In the genomic region with DNA sequence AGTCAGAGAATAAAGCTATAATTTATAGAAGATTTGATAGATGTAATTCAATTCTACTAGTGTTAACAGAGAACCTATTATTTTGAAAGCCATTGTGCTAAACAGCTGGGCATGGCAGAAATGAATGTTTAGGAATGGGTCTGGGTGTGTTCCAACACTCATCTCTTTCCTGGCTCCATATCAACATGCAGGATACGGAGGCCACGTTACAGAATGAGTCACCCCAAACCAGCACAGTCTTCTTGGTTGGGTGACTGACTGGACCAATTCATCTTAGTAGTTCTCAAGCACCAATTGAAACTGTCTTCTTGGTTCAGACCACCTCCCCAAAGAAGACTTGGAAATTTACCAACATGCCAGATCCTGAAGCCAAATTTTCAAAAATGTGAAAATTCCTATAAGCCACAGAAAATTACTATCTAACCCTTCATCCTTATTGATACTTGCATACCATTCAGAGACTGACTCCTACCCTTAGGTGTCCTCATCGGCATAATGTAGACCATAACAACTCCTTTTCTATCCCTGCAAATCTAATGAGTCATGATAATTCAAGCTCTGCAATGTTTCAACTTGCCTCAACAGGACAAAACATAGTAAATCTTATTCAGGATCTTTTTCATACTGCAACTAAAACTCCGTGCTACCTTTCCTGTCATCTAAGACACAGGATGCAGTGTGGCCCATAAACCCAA, we compare ENCODE assay signal across 20 cellular contexts. TPM values are rescaled to one million over a fixed set of nuclear protein-coding genes. Genes with fewer than 3 reads are reported as not detected.
DNase-seq lines count a peak whose midpoint lies in the region; ATAC-seq and TF ChIP-seq lines count a peak whose summit lies in the region.
"Had no signal": no experiment of that assay in that cellular context is flagged by ENCODE, and none has a peak within 500 bp of the region (broad histone marks: within the 10 kb centered on the region; RNA-seq: fewer than 3 reads in every experiment).

No MANE protein-coding gene starts in this region.

- H3K27me3 ChIP-seq in mammary epithelial cell (ENCODE audit: insufficient read depth, low read length): no peaks in the 10 kb centered on the region
- H3K27me3 ChIP-seq: testis had no signal

- peak overlapping the region; percentile 79 for H3K27ac ChIP-seq in mammary epithelial cell (ENCODE audit: insufficient read depth, low read depth, low read length)
- H3K27ac ChIP-seq: testis had no signal

- H3K4me2 ChIP-seq in mammary epithelial cell (ENCODE audit: insufficient read depth, low read depth, low read length): peak overlapping the region; percentile 83

- H2AFZ ChIP-seq in mammary epithelial cell (ENCODE audit: low read depth, low read length): peak overlapping the region; percentile 77

- H3K9me3 ChIP-seq in mammary epithelial cell (replicated peaks; ENCODE audit: insufficient read depth, low read length): no peaks in the 10 kb centered on the region
- H3K9me3 ChIP-seq: testis had no signal

- peaks cover 22% of the 10 kb centered on the region for H3K4me1 ChIP-seq in mammary epithelial cell (ENCODE audit: insufficient read depth, low read length)
- H3K4me1 ChIP-seq: testis had no signal

- in situ Hi-C loops in mammary epithelial cell (cut with MboI; ENCODE audit: low sequenced_read_pairs in 2 of 2): loop anchor here (25.0 kb wide), 1 partner anchor 611 kb away; no protein-coding TSS in a partner anchor

- no TSS peak for BruUV-seq in mammary epithelial cell (replicated peaks; lab: Mats Ljungman, UMichigan)

- intact Hi-C loops in mammary epithelial cell (cut with micrococcal nuclease): no loop called here

- CTCF ChIA-PET in mammary epithelial cell (lab: Charles Lee; ENCODE audit: low non-redundant PET): interaction anchor here (0.6 kb wide), 1 partner anchor 1227 kb away, joined by 6 read pairs; no protein-coding TSS in a partner anchor

- no peaks in the 10 kb centered on the region for H3K79me2 ChIP-seq in mammary epithelial cell (ENCODE audit: insufficient read depth, low read length)

- DNase-seq in Daoy (ENCODE audit: low read depth): peak; percentile 45
- peak; percentile 21 for DNase-seq in NCI-H1694 treated with DMSO at 0.1 percent for 48 hours (lab: John Stamatoyannopoulos, UW)
- peak; percentile 87 for DNase-seq in mammary epithelial cell
- DNase-seq in kidney glomerular epithelial cell (lab: John Stamatoyannopoulos, UW): peak; percentile 19
- DNase-seq in NCI-H524 (lab: John Stamatoyannopoulos, UW): no peak
- DNase-seq: activated naive CD4-positive, alpha-beta T cell treated with Interleukin-2 at 50 U/mL for 16 hours; C1 segment of cervical spinal cord; central memory CD4-positive, alpha-beta T cell; left ventricle myocardium superior; naive thymus-derived CD4-positive, alpha-beta T cell; NCI-H1048; stimulated activated CD4-positive, alpha-beta T cell treated with anti-CD3 and anti-CD28 coated beads, Interleukin-1b, Interleukin-23, amount 100 ng/mL, for 48 hours; testis had no signal

- H4K20me1 ChIP-seq in mammary epithelial cell (ENCODE audit: insufficient read depth, low read length): no peaks in the 10 kb centered on the region

- TF ChIP-seq CTCF in mammary epithelial cell (conservative IDR thresholded peaks at IDR 0.05 in 1 of 2, IDR thresholded peaks at IDR 0.05 in 1 of 2; ENCODE audit: extremely low read depth in 1 of 2, insufficient read depth in 1 of 2, low read depth in 1 of 2, low read length in 2 of 2): peak in 1 of 2 donors; percentile 10

- 5% methylated on average over 4 of the region's 4 CpGs for WGBS in mammary epithelial cell (ENCODE audit: low coverage, missing lambda C conversion rate)

- no peak overlapping the region for H3K9ac ChIP-seq in mammary epithelial cell (ENCODE audit: insufficient read depth, low read length)

- peak overlapping the region in 2 of 3 experiments; percentile 3 to 17 for H3K4me3 ChIP-seq in mammary epithelial cell (replicated peaks in 1 of 3; ENCODE audit: insufficient read depth in 1 of 3, low read depth in 2 of 3, low read length in 3 of 3)
- H3K4me3 ChIP-seq: testis had no signal

- dilution Hi-C loops in mammary epithelial cell (cut with HindIII; ENCODE audit: low sequenced_read_pairs): no loop called here

- ATAC-seq in HG03196 (IDR thresholded peaks at IDR 0.05; ENCODE audit: unreplicated experiment): no peak
- no peak for ATAC-seq in GM19397 (IDR thresholded peaks at IDR 0.05; ENCODE audit: unreplicated experiment)
- no peak for ATAC-seq in HG03432 (IDR thresholded peaks at IDR 0.05; ENCODE audit: unreplicated experiment)
- ATAC-seq: HepG2; left ventricle myocardium superior; naive thymus-derived CD4-positive, alpha-beta T cell; WTC11 had no signal

- H3K36me3 ChIP-seq in mammary epithelial cell (ENCODE audit: insufficient read depth, low read length): no peaks in the 10 kb centered on the region

RNA-seq across cellular contexts. Expression of gene ATOH1, which starts 52.0 kb away (rescaled TPM):
- total RNA-seq in Daoy (2014; rRNA removed; shearing (Covaris generic)): not detected in 2 replicates
- not detected for total RNA-seq in mammary epithelial cell
- not detected for polyA plus RNA-seq in mammary epithelial cell
- not detected for polyA minus RNA-seq in mammary epithelial cell
- total RNA-seq: activated CD8-positive, alpha-beta memory T cell treated with anti-CD3 and anti-CD28 coated beads for 36 hours; HepG2; naive thymus-derived CD4-positive, alpha-beta T cell; pulmonary artery endothelial cell; testis had no signal
- polyA plus RNA-seq: HepG2; naive thymus-derived CD4-positive, alpha-beta T cell had no signal

Comparison
In these comparisons a context has a peak if more than half of its experiments do, and no peak if none do; other contexts are left out.
1. DNase-seq: peak in Daoy (single experiment), NCI-H1694 treated with DMSO at 0.1 percent for 48 hours (single experiment), mammary epithelial cell (single experiment) and kidney glomerular epithelial cell (single experiment); none in NCI-H524 (0 of 2).